In genomic region chr9:133184971-133185370, GRCh38 we compare ENCODE assay signal across 10 cellular contexts. TPM values are rescaled to one million over a fixed set of nuclear protein-coding genes. Genes with fewer than 3 reads are reported as not detected.
DNase-seq lines count a peak whose midpoint lies in the region; ATAC-seq and TF ChIP-seq lines count a peak whose summit lies in the region.
"Had no signal": no experiment of that assay in that cellular context is flagged by ENCODE, and none has a peak within 500 bp of the region (broad histone marks: within the 10 kb centered on the region; RNA-seq: fewer than 3 reads in every experiment).

No MANE protein-coding gene starts in this region.

- H3K9ac ChIP-seq in MM.1S (ENCODE audit: low read length) = no peak overlapping the region
- H3K9ac ChIP-seq: BLaER1 treated with 17β-estradiol and CSF1 and Interleukin-3, amounts not matched to agents 10 nM and 100 nM had no signal

- DNase-seq in SIG-M5 treated with dmso at 0.1 percent for 504 hours (lab: John Stamatoyannopoulos, UW; ENCODE audit: unreplicated experiment) (peak; percentile 81), SIG-M5 (lab: John Stamatoyannopoulos, UW) (no peak), MM.1S (peak; percentile 52), RWPE2 (ENCODE audit: low spot score) (no peak), cardiac fibroblast (ENCODE audit: low read depth in 2 of 2) (peak; percentile 84 to 85), left colon (no peak)
- DNase-seq in stimulated activated naive CD8-positive, alpha-beta T cell treated with anti-CD3 and anti-CD28 coated beads, Interleukin-15, Interleukin-2, amounts not matched to agents 100 U/mL and 50 U/mL, for 24 hours = peak; percentile 47

- H3K79me2 ChIP-seq in MM.1S (ENCODE audit: low read length) = no peaks in the 10 kb centered on the region

- H3K9me3 ChIP-seq in MM.1S (replicated peaks; ENCODE audit: insufficient read depth, low read length) (no peaks in the 10 kb centered on the region), RWPE2 (ENCODE audit: severe bottlenecking) (no peaks in the 10 kb centered on the region)
- H3K9me3 ChIP-seq: BLaER1 treated with 17β-estradiol and CSF1 and Interleukin-3, amounts not matched to agents 10 nM and 100 nM had no signal

- ATAC-seq in RWPE2 (ENCODE audit: low read depth) = peak; percentile 65
- peak; percentile 79 for ATAC-seq in left colon
- ATAC-seq in stimulated activated naive CD8-positive, alpha-beta T cell treated with anti-CD3 and anti-CD28 coated beads, Interleukin-15, Interleukin-2, amounts not matched to agents 100 U/mL and 50 U/mL, for 24 hours = peak; percentile 67
- no peak for ATAC-seq in GM21360 (IDR thresholded peaks at IDR 0.05; ENCODE audit: unreplicated experiment)

- no peaks in the 10 kb centered on the region for H4K20me1 ChIP-seq in MM.1S (ENCODE audit: insufficient read depth, low read length)

- intact Hi-C loops in left colon (cut with DNase I, micrococcal nuclease) = loop anchor here in 1 of 2 donors (5.0 to 10.0 kb wide), 2 partner anchors 150 to 302 kb away; partner anchors contain the start of gene SURF6

- H3K27me3 ChIP-seq in MM.1S (replicated peaks; ENCODE audit: insufficient read depth, low read length) (peaks cover 89% of the 10 kb centered on the region), RWPE2 (ENCODE audit: insufficient read depth, poor library complexity, severe bottlenecking) (peaks cover 21% of the 10 kb centered on the region)
- H3K27me3 ChIP-seq: BLaER1 treated with 17β-estradiol and CSF1 and Interleukin-3, amounts not matched to agents 10 nM and 100 nM had no signal

- peak; percentile 53 for TF ChIP-seq CTCF in MM.1S (IDR thresholded peaks at IDR 0.05; ENCODE audit: low read length)
- TF ChIP-seq CTCF in RWPE2 (IDR thresholded peaks at IDR 0.05; ENCODE audit: poor library complexity, severe bottlenecking) = peak; percentile 59
- peak; percentile 69 for TF ChIP-seq CTCF in cardiac fibroblast (IDR thresholded peaks at IDR 0.05; ENCODE audit: low read depth, low read length)

- H3F3A ChIP-seq in MM.1S (ENCODE audit: insufficient read depth, low read length) = no peaks in the 10 kb centered on the region

- no peaks in the 10 kb centered on the region for H3K36me3 ChIP-seq in MM.1S (replicated peaks; ENCODE audit: insufficient read depth, low read length)
- no peaks in the 10 kb centered on the region for H3K36me3 ChIP-seq in RWPE2 (ENCODE audit: low read depth)
- H3K36me3 ChIP-seq: BLaER1 treated with 17β-estradiol and CSF1 and Interleukin-3, amounts not matched to agents 10 nM and 100 nM had no signal

- H3K4me1 ChIP-seq in MM.1S (ENCODE audit: low read length) (no peaks in the 10 kb centered on the region), RWPE2 (ENCODE audit: insufficient read depth, poor library complexity, severe bottlenecking) (no peaks in the 10 kb centered on the region)

- 0 out of 2 replicates have a peak overlapping the region, but pooled peaks have one; percentile 6 for H3K4me2 ChIP-seq in MM.1S (ENCODE audit: low read depth, low read length)

- no peak overlapping the region for H3K4me3 ChIP-seq in MM.1S (ENCODE audit: low read length)
- no peak overlapping the region for H3K4me3 ChIP-seq in RWPE2 (ENCODE audit: severe bottlenecking)
- H3K4me3 ChIP-seq in cardiac fibroblast (replicated peaks in 1 of 2; ENCODE audit: low read depth in 2 of 2, low read length in 2 of 2) = no peak overlapping the region
- H3K4me3 ChIP-seq: BLaER1 treated with 17β-estradiol and CSF1 and Interleukin-3, amounts not matched to agents 10 nM and 100 nM had no signal

- H3K27ac ChIP-seq in MM.1S (ENCODE audit: low read length) (no peak overlapping the region), RWPE2 (ENCODE audit: poor library complexity, severe bottlenecking) (no peak overlapping the region)
- H3K27ac ChIP-seq: BLaER1 treated with 17β-estradiol and CSF1 and Interleukin-3, amounts not matched to agents 10 nM and 100 nM had no signal

- no peaks in the 10 kb centered on the region for H3K9me2 ChIP-seq in MM.1S (replicated peaks; ENCODE audit: insufficient read depth, low read length)

- no peak overlapping the region for H2AFZ ChIP-seq in MM.1S (ENCODE audit: low read length)

RNA-seq across cellular contexts. Expression of gene GBGT1, which starts 21.3 kb away (rescaled TPM):
- 1 to 10 TPM; 4.9 to 5.5 TPM for total RNA-seq in left colon

RNA-seq across cellular contexts. Expression of gene OBP2B, which starts 24.1 kb away (rescaled TPM):
- total RNA-seq in left colon = not detected
- total RNA-seq: subcutaneous adipose tissue had no signal

Comparison
In these comparisons a context has a peak if more than half of its experiments do, and no peak if none do; other contexts are left out.
1. DNase-seq: peak in SIG-M5 treated with dmso at 0.1 percent for 504 hours (single experiment), MM.1S (single experiment), cardiac fibroblast (2 of 2) and stimulated activated naive CD8-positive, alpha-beta T cell treated with anti-CD3 and anti-CD28 coated beads, Interleukin-15, Interleukin-2, amounts not matched to agents 100 U/mL and 50 U/mL, for 24 hours (single experiment); none in SIG-M5 (single experiment), RWPE2 (single experiment) and left colon (0 of 2).
2. Peak in every context shown above with its lines, with median percentiles within 50 percentile points of each other: CTCF ChIP-seq.